1 cellular context compared by ENCODE assay signal in the genomic region with DNA sequence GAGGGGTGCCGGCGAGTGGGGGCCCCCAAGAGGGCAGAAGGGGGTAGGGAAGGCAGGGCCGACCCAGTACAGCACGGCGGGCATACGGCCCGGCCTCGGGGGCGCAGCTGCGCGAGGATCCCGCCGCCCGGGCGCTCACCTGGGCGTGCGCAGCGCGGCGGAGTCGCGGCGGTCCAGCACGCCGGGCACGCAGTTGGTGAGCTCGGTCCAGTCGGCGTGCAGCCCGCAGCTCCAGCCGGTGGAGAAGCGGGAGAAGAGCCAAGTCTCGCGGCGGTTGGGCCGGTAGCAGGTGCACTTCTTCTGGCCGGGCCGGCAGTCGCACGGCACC.
TF ChIP-seq lines count a peak whose summit lies in the region.

No MANE protein-coding gene starts in this region.

TF ChIP-seq in HEK293, 187 proteins besides CTCF, POLR2A, EP300 and RAD21 (continued from another document):
- TF ChIP-seq, protein P1, sequence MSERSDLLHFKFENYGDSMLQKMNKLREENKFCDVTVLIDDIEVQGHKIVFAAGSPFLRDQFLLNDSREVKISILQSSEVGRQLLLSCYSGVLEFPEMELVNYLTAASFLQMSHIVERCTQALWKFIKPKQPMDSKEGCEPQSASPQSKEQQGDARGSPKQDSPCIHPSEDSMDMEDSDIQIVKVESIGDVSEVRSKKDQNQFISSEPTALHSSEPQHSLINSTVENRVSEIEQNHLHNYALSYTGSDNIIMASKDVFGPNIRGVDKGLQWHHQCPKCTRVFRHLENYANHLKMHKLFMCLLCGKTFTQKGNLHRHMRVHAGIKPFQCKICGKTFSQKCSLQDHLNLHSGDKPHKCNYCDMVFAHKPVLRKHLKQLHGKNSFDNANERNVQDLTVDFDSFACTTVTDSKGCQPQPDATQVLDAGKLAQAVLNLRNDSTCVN (tag by site-specific recombination; optimal IDR thresholded peaks at IDR 0.05), result peak; percentile 64
TF ChIP-seq in HEK293: peak in this region for 2; not testable (repeated sequence) for 185.
